In the genomic region with DNA sequence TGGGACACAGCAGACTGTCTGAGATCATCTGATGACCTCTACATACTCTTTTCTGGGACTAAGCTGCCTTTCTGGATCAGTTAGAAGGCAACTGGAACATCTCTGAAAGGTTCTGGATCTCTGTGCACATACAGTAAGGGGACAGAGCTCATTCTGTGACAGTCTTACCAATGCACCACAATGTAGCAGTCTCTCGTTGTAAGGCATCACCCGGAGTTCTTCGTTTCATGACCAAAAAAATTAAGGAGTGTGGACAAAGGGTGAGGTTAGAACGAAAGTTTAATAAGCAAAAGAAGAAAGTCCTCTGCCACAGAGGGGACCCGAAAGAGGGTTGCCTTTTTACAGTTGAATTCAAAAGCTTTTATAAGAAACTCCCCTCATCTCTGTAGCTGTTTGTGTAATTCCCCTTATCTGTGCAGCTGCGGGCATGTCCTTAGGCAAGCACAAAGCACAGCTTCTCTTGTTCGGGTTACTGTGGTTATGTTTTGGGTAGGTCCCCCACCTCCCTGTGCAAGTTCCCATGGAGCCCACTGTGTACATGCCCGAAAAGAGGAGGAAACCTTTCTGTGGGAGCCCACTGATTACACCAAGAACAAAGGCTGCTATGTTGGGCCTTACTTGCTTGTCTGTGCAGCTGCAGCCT, we compare ENCODE assay signal across 15 cellular contexts. TPM values are rescaled to one million over a fixed set of nuclear protein-coding genes. Genes with fewer than 3 reads are reported as not detected.
DNase-seq lines count a peak whose midpoint lies in the region; ATAC-seq, FAIRE-seq and TF ChIP-seq lines count a peak whose summit lies in the region.
"Had no signal": no experiment of that assay in that cellular context is flagged by ENCODE, and none has a peak within 500 bp of the region (broad histone marks: within the 10 kb centered on the region; RNA-seq: fewer than 3 reads in every experiment).

No MANE protein-coding gene starts in this region.

- ATAC-seq in GM19463 (IDR thresholded peaks at IDR 0.05; ENCODE audit: unreplicated experiment) (peak; percentile 84), HG03060 (IDR thresholded peaks at IDR 0.05; ENCODE audit: low read depth, unreplicated experiment) (peak; percentile 54)
- ATAC-seq: left colon had no signal

- no peak overlapping the region for H3K9ac ChIP-seq in endodermal cell (ENCODE audit: extremely low read depth, low read length, poor library complexity, severe bottlenecking)

- H3K36me3 ChIP-seq in endodermal cell (ENCODE audit: control insufficient read depth, insufficient read depth, low read length) = no peaks in the 10 kb centered on the region

- no peak overlapping the region for H3K4me3 Mint-ChIP-seq in endodermal cell
- H3K4me3 Mint-ChIP-seq: activated CD4-positive, alpha-beta T cell treated with anti-CD3 and anti-CD28 coated beads, Interleukin-2, amount 10 ng/mL, durations not matched to agents 24 days and 14 days; activated naive CD8-positive, alpha-beta T cell treated with anti-CD3 and anti-CD28 coated beads for 36 hours had no signal

- no peaks in the 10 kb centered on the region for H3K36me3 Mint-ChIP-seq in endodermal cell (ENCODE audit: low read depth)
- H3K36me3 Mint-ChIP-seq: activated naive CD8-positive, alpha-beta T cell treated with anti-CD3 and anti-CD28 coated beads for 36 hours had no signal

- no peak overlapping the region for H3K27ac Mint-ChIP-seq in endodermal cell
- H3K27ac Mint-ChIP-seq: activated CD4-positive, alpha-beta T cell treated with anti-CD3 and anti-CD28 coated beads, Interleukin-2, amount 10 ng/mL, durations not matched to agents 24 days and 14 days; activated naive CD8-positive, alpha-beta T cell treated with anti-CD3 and anti-CD28 coated beads for 36 hours had no signal

- no peaks in the 10 kb centered on the region for H3K4me1 ChIP-seq in endodermal cell (ENCODE audit: control insufficient read depth, insufficient read depth, low read length)

- no peaks in the 10 kb centered on the region for H3K9me3 Mint-ChIP-seq in endodermal cell
- H3K9me3 Mint-ChIP-seq: activated CD4-positive, alpha-beta T cell treated with anti-CD3 and anti-CD28 coated beads, Interleukin-2, amount 10 ng/mL, durations not matched to agents 24 days and 14 days; activated naive CD8-positive, alpha-beta T cell treated with anti-CD3 and anti-CD28 coated beads for 36 hours had no signal

- DNase-seq in D721Med (ENCODE audit: insufficient read length, low spot score) = no peak
- DNase-seq in endodermal cell = no peak
- no peak for DNase-seq in NCI-H1417 (lab: John Stamatoyannopoulos, UW)
- no peak for DNase-seq in NCI-H187 treated with DMSO at 0.1 percent for 48 hours (lab: John Stamatoyannopoulos, UW)
- DNase-seq in dermis blood vessel endothelial cell = no peak
- no peak for DNase-seq in SKM-1 (lab: John Stamatoyannopoulos, UW; ENCODE audit: unreplicated experiment)
- DNase-seq: ACHN; activated CD4-positive, alpha-beta T cell treated with anti-CD3 and anti-CD28 coated beads, Interleukin-2, amount 10 ng/mL, durations not matched to agents 24 days and 14 days; activated naive CD8-positive, alpha-beta T cell treated with anti-CD3 and anti-CD28 coated beads for 36 hours; GDM1; left colon; NCI-H1436 treated with DMSO at 0.1 percent for 48 hours; SHP77 treated with DMSO at 0.1 percent for 48 hours had no signal

- H3K27ac ChIP-seq in endodermal cell (ENCODE audit: low read depth, low read length) = peak overlapping the region; percentile 45

- H3K27me3 ChIP-seq in endodermal cell (ENCODE audit: control insufficient read depth, insufficient read depth, low read length, poor library complexity, severe bottlenecking) = no peaks in the 10 kb centered on the region

- H3K4me1 Mint-ChIP-seq in endodermal cell = peaks cover 7% of the 10 kb centered on the region
- H3K4me1 Mint-ChIP-seq: activated CD4-positive, alpha-beta T cell treated with anti-CD3 and anti-CD28 coated beads, Interleukin-2, amount 10 ng/mL, durations not matched to agents 24 days and 14 days had no signal

- peaks cover 30% of the 10 kb centered on the region for H3K27me3 Mint-ChIP-seq in endodermal cell (ENCODE audit: insufficient read depth)

- no peak overlapping the region for H3K4me3 ChIP-seq in endodermal cell (ENCODE audit: low read length)

- peak; percentile 44 for FAIRE-seq in D721Med (lab: Jason Lieb, UNC)

- no peak for TF ChIP-seq CTCF in D721Med (IDR thresholded peaks at IDR 0.05; ENCODE audit: insufficient read depth, missing control alignments)
- TF ChIP-seq CTCF in endodermal cell (conservative IDR thresholded peaks at IDR 0.05) = no peak

- no peaks in the 10 kb centered on the region for H3K9me3 ChIP-seq in endodermal cell (ENCODE audit: control insufficient read depth, low read length)

- WGBS in endodermal cell (ENCODE audit: insufficient coverage in 1 of 2, insufficient read length in 1 of 2), 2 experiments = 88% methylated on average over 7 to 8 of the region's 8 CpGs

RNA-seq across cellular contexts. Expression of gene CACNA1E, which starts 53.2 kb away (rescaled TPM):
- total RNA-seq in endodermal cell (1 to 10 TPM; 4.7 to 5.8 TPM), dermis blood vessel endothelial cell (not detected in 2 replicates)
- polyA plus RNA-seq in endodermal cell (2013, experiment 1 of 2) = 3.9 TPM
- 5.1 TPM for polyA plus RNA-seq in endodermal cell (2013, experiment 2 of 2)
- total RNA-seq: activated CD4-positive, alpha-beta T cell treated with anti-CD3 and anti-CD28 coated beads, Interleukin-2, amount 10 ng/mL, durations not matched to agents 24 days and 14 days had no signal
